Comparison of ENCODE assay signal across 8 cellular contexts in the genomic region with DNA sequence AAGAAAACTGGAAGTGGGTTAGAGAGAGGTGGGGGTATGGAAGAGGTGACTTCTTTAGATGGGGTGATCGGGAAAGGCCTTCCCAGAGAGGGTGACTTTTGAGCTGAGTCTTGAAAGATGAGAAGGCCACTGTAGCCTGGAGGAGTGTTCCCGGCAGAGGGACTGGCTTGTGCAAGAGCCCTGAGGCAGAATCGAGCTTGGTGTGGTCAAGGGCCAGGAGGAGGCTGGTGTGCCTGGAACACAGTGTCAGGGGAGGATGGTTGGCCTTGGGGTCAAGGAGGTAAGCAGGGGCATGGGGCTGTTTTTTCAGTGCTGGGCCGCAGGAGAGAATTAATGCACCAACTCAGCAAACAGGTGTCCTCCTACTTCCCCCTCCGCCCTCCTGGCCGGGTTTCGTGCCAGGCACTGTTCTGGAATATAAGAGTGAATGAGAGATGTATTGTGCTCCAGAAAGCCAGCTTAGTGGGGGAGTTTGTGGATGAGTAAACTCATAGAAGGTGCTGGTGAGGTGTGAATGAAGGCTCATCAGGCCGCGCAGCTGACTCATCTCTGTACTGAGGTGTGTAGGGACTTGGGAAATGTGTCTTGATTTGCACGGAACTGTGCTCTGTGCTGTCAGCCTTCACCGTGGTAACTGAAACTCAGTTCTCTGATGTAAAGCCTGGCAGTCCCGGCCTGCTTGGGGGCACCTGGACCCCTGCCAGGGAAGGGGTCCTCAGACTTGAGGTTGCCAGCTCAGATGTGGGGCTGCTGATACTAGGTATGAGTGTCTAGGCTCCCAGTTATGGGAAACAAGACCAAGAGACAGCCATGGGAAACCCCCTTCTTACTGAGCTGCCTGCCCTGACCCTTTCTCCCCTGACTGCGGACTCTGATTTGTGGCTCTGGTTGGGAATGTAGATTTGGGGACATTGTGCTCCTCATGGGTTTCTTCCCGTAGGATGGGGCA.
DNase-seq lines count a peak whose midpoint lies in the region; ATAC-seq lines count a peak whose summit lies in the region.

No MANE protein-coding gene starts in this region.

- peaks cover 9% of the 10 kb centered on the region for H3K4me1 ChIP-seq in endocrine pancreas (ENCODE audit: control insufficient read depth, insufficient read depth, low read length)

- H3K9me3 ChIP-seq in endocrine pancreas (ENCODE audit: control insufficient read depth, low read length) = no peaks in the 10 kb centered on the region

- peak; percentile 74 to 81 for DNase-seq in activated CD4-positive, alpha-beta T cell treated with anti-CD3 and anti-CD28 coated beads for 4 hours
- DNase-seq in stimulated activated CD8-positive, alpha-beta memory T cell treated with anti-CD3 and anti-CD28 coated beads, Interleukin-15, amount 100 ng/mL, for 4 hours (ENCODE audit: low read depth in 2 of 2) = peak; percentile 56 to 74
- no peak for DNase-seq in DMS 273 (lab: John Stamatoyannopoulos, UW; ENCODE audit: unreplicated experiment)
- DNase-seq in epidermal melanocyte (ENCODE audit: insufficient read length, low spot score) = no peak
- no peak for DNase-seq in inferior parietal cortex (ENCODE audit: extremely low spot score)

- H3K36me3 ChIP-seq in endocrine pancreas (ENCODE audit: control insufficient read depth, insufficient read depth, low read length) = no peaks in the 10 kb centered on the region

- H3K9ac ChIP-seq in endocrine pancreas (ENCODE audit: control insufficient read depth, insufficient read depth, low read length) = peak overlapping the region; percentile 30

- ATAC-seq in GM18873 (IDR thresholded peaks at IDR 0.05; ENCODE audit: low FRiP score, unreplicated experiment) (peak; percentile 66), HG03045 (IDR thresholded peaks at IDR 0.05; ENCODE audit: unreplicated experiment) (peak; percentile 60)

- H3K4me3 ChIP-seq in endocrine pancreas (ENCODE audit: control insufficient read depth, insufficient read depth, low read length) = no peak overlapping the region

- H3K27me3 ChIP-seq in endocrine pancreas (ENCODE audit: control insufficient read depth, insufficient read depth, low read length) = no peaks in the 10 kb centered on the region

Comparison
In these comparisons a context has a peak if more than half of its experiments do, and no peak if none do; other contexts are left out.
1. DNase-seq: peak in activated CD4-positive, alpha-beta T cell treated with anti-CD3 and anti-CD28 coated beads for 4 hours (2 of 2) and stimulated activated CD8-positive, alpha-beta memory T cell treated with anti-CD3 and anti-CD28 coated beads, Interleukin-15, amount 100 ng/mL, for 4 hours (2 of 2); none in DMS 273 (single experiment), epidermal melanocyte (single experiment) and inferior parietal cortex (single experiment).